ENCODE assay signal across 9 cellular contexts in genomic region chr14:74979442-74980397, GRCh38. TPM values are rescaled to one million over a fixed set of nuclear protein-coding genes. Genes with fewer than 3 reads are reported as not detected.
DNase-seq lines count a peak whose midpoint lies in the region; ATAC-seq, FAIRE-seq and TF ChIP-seq lines count a peak whose summit lies in the region.
"Had no signal": no experiment of that assay in that cellular context is flagged by ENCODE, and none has a peak within 500 bp of the region (broad histone marks: within the 10 kb centered on the region; RNA-seq: fewer than 3 reads in every experiment).

No MANE protein-coding gene starts in this region.

- no peak for DNase-seq in HCT116 (ENCODE audit: low read depth, low spot score)
- DNase-seq in PC-9: peak; percentile 50 to 82
- DNase-seq in foreskin keratinocyte: peak in 1 of 2 donors; percentile 73
- DNase-seq in gastrocnemius medialis: peak; percentile 75 to 88
- no peak for DNase-seq in stimulated activated CD4-positive, alpha-beta T cell treated with anti-CD3 and anti-CD28 coated beads, Interleukin-4, amount 100 ng/mL, for 1 hour
- no peak for DNase-seq in NCI-H510A (lab: John Stamatoyannopoulos, UW)
- no peak for DNase-seq in frontal cortex (ENCODE audit: low spot score in 2 of 2)
- no peak for DNase-seq in colonic mucosa

- H3K9me3 ChIP-seq in HCT116 (ENCODE audit: control insufficient read depth in 1 of 2, insufficient read depth in 1 of 2, low read depth in 1 of 2, low read length in 2 of 2) (no peaks in the 10 kb centered on the region), PC-9 (ENCODE audit: insufficient read depth, low read depth) (no peaks in the 10 kb centered on the region), gastrocnemius medialis (no peaks in the 10 kb centered on the region), colonic mucosa (no peaks in the 10 kb centered on the region)

- in situ Hi-C loops in gastrocnemius medialis (cut with MboI; ENCODE audit: low sequenced_read_pairs in 4 of 4): no loop called here

- H3K4me1 ChIP-seq in HCT116 (ENCODE audit: control insufficient read depth in 1 of 2, insufficient read depth in 2 of 2, low read length in 2 of 2): no peaks in the 10 kb centered on the region
- peaks cover 36% of the 10 kb centered on the region for H3K4me1 ChIP-seq in PC-9 (replicated peaks; ENCODE audit: insufficient read depth)
- H3K4me1 ChIP-seq in foreskin keratinocyte: peaks cover 10% of the 10 kb centered on the region
- H3K4me1 ChIP-seq in gastrocnemius medialis: peaks cover 40 to 46% of the 10 kb centered on the region in 2 donors
- H3K4me1 ChIP-seq in colonic mucosa: no peaks in the 10 kb centered on the region

- CTCF ChIA-PET in HCT116 (lab: Charles Lee) (no interaction called here), PC-9 (lab: Charles Lee) (interaction anchor here (0.5 to 1.7 kb wide), 6 partner anchors 23 to 74 kb away, joined by 3 to 9 read pairs (median 4); partner anchors contain the start of genes EIF2B2 and RPS6KL1)

- BruUV-seq in HCT116 (replicated peaks; lab: Mats Ljungman, UMichigan): no TSS peak
- no TSS peak for BruUV-seq in PC-9 (replicated peaks; lab: Mats Ljungman, UMichigan)

- H3K4me3 ChIP-seq in HCT116 (replicated peaks in 1 of 2; ENCODE audit: low read depth in 1 of 2, low read length in 2 of 2) (no peak overlapping the region), PC-9 (no peak overlapping the region), gastrocnemius medialis (no peak overlapping the region), colonic mucosa (no peak overlapping the region)

- no peaks in the 10 kb centered on the region for H3K9me2 ChIP-seq in HCT116 (ENCODE audit: insufficient read depth)
- no peaks in the 10 kb centered on the region for H3K9me2 ChIP-seq in PC-9 (ENCODE audit: insufficient read depth)

- ATAC-seq in HCT116 (peak; percentile 63), foreskin keratinocyte (peak; percentile 65), gastrocnemius medialis (peak; percentile 78 to 89)

- intact Hi-C loops in HCT116 (cut with micrococcal nuclease): no loop called here
- intact Hi-C loops in PC-9 (cut with micrococcal nuclease; ENCODE audit: unreplicated experiment): no loop called here
- intact Hi-C loops in gastrocnemius medialis (cut with DNase I; ENCODE audit: low total_unique reads): loop anchor here (2.0 kb wide), 1 partner anchor 33 kb away; no protein-coding TSS in a partner anchor
- intact Hi-C loops in colonic mucosa (cut with DNase I): no loop called here

- H3K79me2 ChIP-seq in HCT116 (ENCODE audit: insufficient read depth, low read length) (no peaks in the 10 kb centered on the region), PC-9 (ENCODE audit: low read depth) (no peaks in the 10 kb centered on the region)

- FAIRE-seq in frontal cortex (lab: Jason Lieb, UNC): no peak
- FAIRE-seq: GM18507 had no signal

- H4K20me1 ChIP-seq in HCT116 (ENCODE audit: insufficient read depth) (no peaks in the 10 kb centered on the region), PC-9 (ENCODE audit: insufficient read depth) (no peaks in the 10 kb centered on the region)

- no peak overlapping the region for H3K27ac ChIP-seq in HCT116 (ENCODE audit: low read depth, low read length)
- no peak overlapping the region for H3K27ac ChIP-seq in PC-9
- peak overlapping the region; percentile 4 for H3K27ac ChIP-seq in foreskin keratinocyte
- peak overlapping the region; percentile 67 to 79 (median 72) for H3K27ac ChIP-seq in gastrocnemius medialis
- no peak overlapping the region for H3K27ac ChIP-seq in colonic mucosa

- H3K36me3 ChIP-seq in HCT116 (ENCODE audit: control insufficient read depth in 1 of 2, insufficient read depth in 2 of 2, low read length in 2 of 2): no peaks in the 10 kb centered on the region
- no peaks in the 10 kb centered on the region for H3K36me3 ChIP-seq in PC-9 (ENCODE audit: low read depth)
- no peaks in the 10 kb centered on the region for H3K36me3 ChIP-seq in gastrocnemius medialis
- no peaks in the 10 kb centered on the region for H3K36me3 ChIP-seq in colonic mucosa

- H3K27me3 ChIP-seq in HCT116 (ENCODE audit: insufficient read depth, low read length) (no peaks in the 10 kb centered on the region), PC-9 (ENCODE audit: insufficient read depth, low read depth) (no peaks in the 10 kb centered on the region), foreskin keratinocyte (no peaks in the 10 kb centered on the region), gastrocnemius medialis (no peaks in the 10 kb centered on the region), colonic mucosa (no peaks in the 10 kb centered on the region)

- RAD21 ChIA-PET in HCT116 (lab: Charles Lee; ENCODE audit: low non-redundant PET in 1 of 2, low total read pairs in 2 of 2, uncharacterized antibody in 2 of 2, unreplicated experiment in 2 of 2): interaction anchor here in 1 of 2 experiments (0.7 kb wide), 1 partner anchor 18 kb away, joined by 10 read pairs; no protein-coding TSS in a partner anchor

- no peak overlapping the region for H3K9ac ChIP-seq in HCT116 (ENCODE audit: low read length)
- no peak overlapping the region for H3K9ac ChIP-seq in colonic mucosa (ENCODE audit: low read depth in 2 of 2, low read length in 2 of 2)

- no peak for TF ChIP-seq POLR2A in HCT116 (IDR thresholded peaks at IDR 0.05; ENCODE audit: borderline replicate concordance, extremely low read depth, insufficient read depth, insufficient read length)
- no peak for TF ChIP-seq POLR2A in gastrocnemius medialis (IDR thresholded peaks at IDR 0.05)

- no peak for TF ChIP-seq CTCF in HCT116 (IDR thresholded peaks at IDR 0.05 in 2 of 3, conservative IDR thresholded peaks at IDR 0.05 in 1 of 3; ENCODE audit: borderline replicate concordance in 1 of 3, insufficient read depth in 1 of 3, low read depth in 2 of 3, low read length in 2 of 3)
- no peak for TF ChIP-seq CTCF in PC-9 (conservative IDR thresholded peaks at IDR 0.05)
- peak; percentile 51 for TF ChIP-seq CTCF in foreskin keratinocyte (conservative IDR thresholded peaks at IDR 0.05)
- TF ChIP-seq CTCF in gastrocnemius medialis (IDR thresholded peaks at IDR 0.05 in 4 of 5, conservative IDR thresholded peaks at IDR 0.05 in 1 of 5): peak in 2 of 5 experiments; percentile 19
- TF ChIP-seq CTCF in colonic mucosa (IDR thresholded peaks at IDR 0.05): no peak

- peaks cover 23% of the 10 kb centered on the region for H3F3A ChIP-seq in PC-9 (ENCODE audit: insufficient read depth, low read depth)

- no peak overlapping the region for H2AFZ ChIP-seq in HCT116 (ENCODE audit: low read depth, low read length, poor library complexity, severe bottlenecking)
- H2AFZ ChIP-seq in PC-9: no peak overlapping the region

- POLR2A ChIA-PET in HCT116 (lab: Charles Lee): no interaction called here
- POLR2A ChIA-PET in PC-9 (lab: Charles Lee; ENCODE audit: unreplicated experiment): interaction anchor here (0.6 to 1.0 kb wide), 6 partner anchors 23 to 454 kb away, joined by 3 to 8 read pairs (median 4); partner anchors contain the start of genes EIF2B2 and PGF

- no peak for TF ChIP-seq RAD21 in HCT116 (IDR thresholded peaks at IDR 0.05; ENCODE audit: low read depth)

- H3K4me2 ChIP-seq in HCT116 (ENCODE audit: low read length) (no peak overlapping the region), PC-9 (peak overlapping the region; percentile 0; the same call in 1 of the 2 replicates)

TF ChIP-seq in HCT116, 20 proteins besides CTCF, POLR2A, EP300 and RAD21:
- TF ChIP-seq FOSL1 (IDR thresholded peaks at IDR 0.05; ENCODE audit: low read depth) (no peak), TCF7L2 (IDR thresholded peaks at IDR 0.05; ENCODE audit: borderline replicate concordance, extremely low read depth, insufficient read depth, insufficient read length) (no peak), POLR2AphosphoS5 (IDR thresholded peaks at IDR 0.05; ENCODE audit: low read depth, low read length) (no peak), ELF1 (IDR thresholded peaks at IDR 0.05; ENCODE audit: borderline replicate concordance, low read depth) (no peak), ATF3 (IDR thresholded peaks at IDR 0.05) (no peak), SRF (IDR thresholded peaks at IDR 0.05; ENCODE audit: low read depth) (no peak), SIN3A (IDR thresholded peaks at IDR 0.05; ENCODE audit: low read depth) (no peak), ZNF274 (IDR thresholded peaks at IDR 0.05; ENCODE audit: low read depth, low read length) (no peak)

RNA-seq across cellular contexts. Expression of gene EIF2B2, which starts 23.0 kb away (rescaled TPM):
- total RNA-seq in HCT116 (2021; ENCODE audit: unreplicated experiment): 54.8 TPM
- 63.1 and 66.7 TPM in 2 replicates for polyA plus RNA-seq in HCT116 (2012)
- 131 and 139 TPM in 2 replicates for total RNA-seq in PC-9 (2021)
- total RNA-seq in foreskin keratinocyte: 57.8 and 65.5 TPM in 2 replicates
- polyA plus RNA-seq in foreskin keratinocyte: 76.5 and 80.1 TPM in 2 replicates
- 10 to 100 TPM; 42.7 to 79.0 (median 69.9) TPM for total RNA-seq in gastrocnemius medialis
- 26.5 TPM for total RNA-seq in frontal cortex
- 10 to 100 TPM; 34.0 to 48.9 TPM for total RNA-seq in colonic mucosa

RNA-seq across cellular contexts. Expression of gene PGF, which starts 24.3 kb away (rescaled TPM):
- total RNA-seq in HCT116 (2021; ENCODE audit: unreplicated experiment) (6.4 TPM), PC-9 (2021) (8.9 and 11.7 TPM in 2 replicates), foreskin keratinocyte (28.8 and 31.5 TPM in 2 replicates), gastrocnemius medialis (1 to 10 TPM; 2.2 to 7.8 (median 3.8) TPM), frontal cortex (2.9 TPM), colonic mucosa (1 to 10 TPM in 1 of 2 donors, under 1 TPM in 1; 0.57 to 2.2 TPM)
- polyA plus RNA-seq in HCT116 (2012): 3.2 and 4.3 TPM in 2 replicates
- 29.1 and 31.7 TPM in 2 replicates for polyA plus RNA-seq in foreskin keratinocyte

RNA-seq across cellular contexts. Expression of gene RPS6KL1, which starts 56.7 kb away (rescaled TPM):
- total RNA-seq in HCT116 (2021; ENCODE audit: unreplicated experiment) (6.7 TPM), PC-9 (2021) (3.4 and 4.2 TPM in 2 replicates), foreskin keratinocyte (2.8 and 3.1 TPM in 2 replicates), gastrocnemius medialis (10 to 100 TPM; 11.7 to 34.4 (median 18.7) TPM), frontal cortex (23.6 TPM), colonic mucosa (10 to 100 TPM in 1 of 2 donors, 1 to 10 TPM in 1; 9.1 to 14.0 TPM)
- polyA plus RNA-seq in HCT116 (2012): 4.5 and 6.5 TPM in 2 replicates
- polyA plus RNA-seq in foreskin keratinocyte: 1.5 and 2.1 TPM in 2 replicates

Comparison
In these comparisons a context has a peak if more than half of its experiments do, and no peak if none do; other contexts are left out.
1. DNase-seq: peak in PC-9 (2 of 2) and gastrocnemius medialis (2 of 2); none in HCT116 (single experiment), stimulated activated CD4-positive, alpha-beta T cell treated with anti-CD3 and anti-CD28 coated beads, Interleukin-4, amount 100 ng/mL, for 1 hour (single experiment), NCI-H510A (single experiment), frontal cortex (0 of 2) and colonic mucosa (single experiment).
2. H3K27ac ChIP-seq: peak in foreskin keratinocyte (single experiment) and gastrocnemius medialis (4 of 4); none in HCT116 (single experiment), PC-9 (single experiment) and colonic mucosa (single experiment).
3. Peak in every context shown above with its lines, with median percentiles within 50 percentile points of each other: ATAC-seq.